In genomic region chr4:93810340-93810992, GRCh38 we compare ENCODE assay signal across 22 cellular contexts. TPM values are rescaled to one million over a fixed set of nuclear protein-coding genes. Genes with fewer than 3 reads are reported as not detected.
DNase-seq lines count a peak whose midpoint lies in the region; ATAC-seq and TF ChIP-seq lines count a peak whose summit lies in the region.
"Had no signal": no experiment of that assay in that cellular context is flagged by ENCODE, and none has a peak within 500 bp of the region (broad histone marks: within the 10 kb centered on the region; RNA-seq: fewer than 3 reads in every experiment).

No MANE protein-coding gene starts in this region.

- peak overlapping the region in 1 of 12 donors; percentile 40 for H3K27ac ChIP-seq in heart left ventricle

- H3K9me3 ChIP-seq in heart left ventricle = no peaks in the 10 kb centered on the region
- H3K9me3 ChIP-seq: esophagus muscularis mucosa had no signal

- DNase-seq in NCI-H1105 (lab: John Stamatoyannopoulos, UW) (peak; percentile 11), OCI-M1 (lab: John Stamatoyannopoulos, UW) (peak; percentile 10), heart left ventricle (peak in 2 of 5 donors; percentile 28 to 30), renal cortical epithelial cell (ENCODE audit: low read depth) (peak; percentile 38), GM13977 (ENCODE audit: low spot score) (no peak), foreskin fibroblast (no peak), type B pancreatic cell (ENCODE audit: extremely low spot score, unreplicated experiment) (no peak)
- DNase-seq: activated CD4-positive, alpha-beta T cell treated with anti-CD3 and anti-CD28 coated beads, Interleukin-2, amount 10 ng/mL, durations not matched to agents 24 days and 14 days; activated naive CD8-positive, alpha-beta T cell treated with anti-CD3 and anti-CD28 coated beads, Interleukin-2, amount 10 ng/mL, durations not matched to agents 7 days and 5 days; HCEC 1CT; kidney; MM.1S; NCI-H146; NCI-H82; PC-3; T-helper 1 cell had no signal

- intact Hi-C loops in heart left ventricle (cut with DNase I) = no loop called here

- no peak overlapping the region for H3K4me3 Mint-ChIP-seq in type B pancreatic cell
- H3K4me3 Mint-ChIP-seq: activated CD4-positive, alpha-beta T cell treated with anti-CD3 and anti-CD28 coated beads, Interleukin-2, amount 10 ng/mL, durations not matched to agents 24 days and 14 days; activated naive CD8-positive, alpha-beta T cell treated with anti-CD3 and anti-CD28 coated beads, Interleukin-2, amount 10 ng/mL, durations not matched to agents 7 days and 5 days; activated T-helper 1 cell treated with anti-CD3 and anti-CD28 coated beads, Interleukin-12 subunit alpha, Interleukin-12 subunit beta, Interleukin-2, Interleukin-4 antibody, amounts not matched to agents 30 ng/mL and 10 ng/mL and 1 ng/mL, durations not matched to agents 14 hours and 24 hours and 36 hours; brain; memory B cell had no signal

- peak; percentile 60 to 75 (median 66) for ATAC-seq in heart left ventricle
- ATAC-seq: K562, PC-3 had no signal

- no peak overlapping the region for H3K27ac Mint-ChIP-seq in type B pancreatic cell
- H3K27ac Mint-ChIP-seq: activated CD4-positive, alpha-beta T cell treated with anti-CD3 and anti-CD28 coated beads, Interleukin-2, amount 10 ng/mL, durations not matched to agents 24 days and 14 days; activated naive CD8-positive, alpha-beta T cell treated with anti-CD3 and anti-CD28 coated beads, Interleukin-2, amount 10 ng/mL, durations not matched to agents 7 days and 5 days; activated T-helper 1 cell treated with anti-CD3 and anti-CD28 coated beads, Interleukin-12 subunit alpha, Interleukin-12 subunit beta, Interleukin-2, Interleukin-4 antibody, amounts not matched to agents 30 ng/mL and 10 ng/mL and 1 ng/mL, durations not matched to agents 14 hours and 24 hours and 36 hours; memory B cell had no signal

- no peaks in the 10 kb centered on the region for H3K36me3 Mint-ChIP-seq in type B pancreatic cell
- H3K36me3 Mint-ChIP-seq: activated naive CD8-positive, alpha-beta T cell treated with anti-CD3 and anti-CD28 coated beads, Interleukin-2, amount 10 ng/mL, durations not matched to agents 7 days and 5 days; brain; memory B cell had no signal

- H3K4me1 ChIP-seq in heart left ventricle = peaks cover 0 to 8% (median 1%) of the 10 kb centered on the region in 12 donors

- no peak for TF ChIP-seq CTCF in heart left ventricle (IDR thresholded peaks at IDR 0.05)
- no peak for TF ChIP-seq CTCF in GM13977 (IDR thresholded peaks at IDR 0.05; ENCODE audit: extremely low read depth, insufficient read depth, missing control alignments)
- no peak for TF ChIP-seq CTCF in foreskin fibroblast (IDR thresholded peaks at IDR 0.05; ENCODE audit: low read depth, low read length)
- TF ChIP-seq CTCF in type B pancreatic cell (conservative IDR thresholded peaks at IDR 0.05) = no peak

- TF ChIP-seq POLR2A in heart left ventricle (IDR thresholded peaks at IDR 0.05) = no peak

- 18 to 29% (median 24%) methylated on average over 5 of the region's 5 CpGs for WGBS in heart left ventricle, 4 donors

- H3K36me3 ChIP-seq in heart left ventricle = no peaks in the 10 kb centered on the region
- H3K36me3 ChIP-seq: esophagus muscularis mucosa had no signal

- in situ Hi-C loops in GM13977 (cut with MboI; ENCODE audit: low pct_unique_long_range_greater_than_20kb, low sequenced_read_pairs, unreplicated experiment) = no loop called here

- H3K4me3 ChIP-seq in heart left ventricle (no peak overlapping the region), foreskin fibroblast (ENCODE audit: low read depth in 1 of 2, low read length in 2 of 2) (no peak overlapping the region)
- H3K4me3 ChIP-seq: esophagus muscularis mucosa, K562 had no signal

- H3K27me3 ChIP-seq in heart left ventricle = no peaks in the 10 kb centered on the region
- H3K27me3 ChIP-seq: esophagus muscularis mucosa had no signal

- H3K9me3 Mint-ChIP-seq in type B pancreatic cell = no peaks in the 10 kb centered on the region
- H3K9me3 Mint-ChIP-seq: activated CD4-positive, alpha-beta T cell treated with anti-CD3 and anti-CD28 coated beads, Interleukin-2, amount 10 ng/mL, durations not matched to agents 24 days and 14 days; activated naive CD8-positive, alpha-beta T cell treated with anti-CD3 and anti-CD28 coated beads, Interleukin-2, amount 10 ng/mL, durations not matched to agents 7 days and 5 days; activated T-helper 1 cell treated with anti-CD3 and anti-CD28 coated beads, Interleukin-12 subunit alpha, Interleukin-12 subunit beta, Interleukin-2, Interleukin-4 antibody, amounts not matched to agents 30 ng/mL and 10 ng/mL and 1 ng/mL, durations not matched to agents 14 hours and 24 hours and 36 hours; brain; memory B cell had no signal

- H3K27me3 Mint-ChIP-seq in type B pancreatic cell = peaks cover 43% of the 10 kb centered on the region
- H3K27me3 Mint-ChIP-seq: activated CD4-positive, alpha-beta T cell treated with anti-CD3 and anti-CD28 coated beads, Interleukin-2, amount 10 ng/mL, durations not matched to agents 24 days and 14 days; activated naive CD8-positive, alpha-beta T cell treated with anti-CD3 and anti-CD28 coated beads, Interleukin-2, amount 10 ng/mL, durations not matched to agents 7 days and 5 days had no signal

- H3K4me1 Mint-ChIP-seq in type B pancreatic cell (ENCODE audit: unreplicated experiment) = no peaks in the 10 kb centered on the region
- H3K4me1 Mint-ChIP-seq: activated CD4-positive, alpha-beta T cell treated with anti-CD3 and anti-CD28 coated beads, Interleukin-2, amount 10 ng/mL, durations not matched to agents 24 days and 14 days; activated naive CD8-positive, alpha-beta T cell treated with anti-CD3 and anti-CD28 coated beads, Interleukin-2, amount 10 ng/mL, durations not matched to agents 7 days and 5 days; memory B cell had no signal

RNA-seq across cellular contexts. Expression of gene ATOH1, which starts 18.1 kb away (rescaled TPM):
- not detected for total RNA-seq in heart left ventricle
- polyA plus RNA-seq in heart left ventricle = not detected
- total RNA-seq in renal cortical epithelial cell = not detected in 2 replicates
- total RNA-seq in type B pancreatic cell (ENCODE audit: low replicate concordance) = 0.36 and 0.97 TPM in 2 replicates
- total RNA-seq: activated CD4-positive, alpha-beta T cell treated with anti-CD3 and anti-CD28 coated beads, Interleukin-2, amount 10 ng/mL, durations not matched to agents 24 days and 14 days; activated naive CD8-positive, alpha-beta T cell treated with anti-CD3 and anti-CD28 coated beads, Interleukin-2, amount 10 ng/mL, durations not matched to agents 7 days and 5 days; activated T-helper 1 cell treated with anti-CD3 and anti-CD28 coated beads, Interleukin-12 subunit alpha, Interleukin-12 subunit beta, Interleukin-2, Interleukin-4 antibody, amounts not matched to agents 30 ng/mL and 10 ng/mL and 1 ng/mL, durations not matched to agents 14 hours and 24 hours and 36 hours; esophagus muscularis mucosa; K562; kidney; myocyte; PC-3 had no signal
- polyA plus RNA-seq: K562 had no signal

Comparison
In these comparisons a context has a peak if more than half of its experiments do, and no peak if none do; other contexts are left out.
1. DNase-seq: peak in NCI-H1105 (single experiment), OCI-M1 (single experiment) and renal cortical epithelial cell (single experiment); none in GM13977 (single experiment), foreskin fibroblast (0 of 2) and type B pancreatic cell (single experiment).